In the genomic region with DNA sequence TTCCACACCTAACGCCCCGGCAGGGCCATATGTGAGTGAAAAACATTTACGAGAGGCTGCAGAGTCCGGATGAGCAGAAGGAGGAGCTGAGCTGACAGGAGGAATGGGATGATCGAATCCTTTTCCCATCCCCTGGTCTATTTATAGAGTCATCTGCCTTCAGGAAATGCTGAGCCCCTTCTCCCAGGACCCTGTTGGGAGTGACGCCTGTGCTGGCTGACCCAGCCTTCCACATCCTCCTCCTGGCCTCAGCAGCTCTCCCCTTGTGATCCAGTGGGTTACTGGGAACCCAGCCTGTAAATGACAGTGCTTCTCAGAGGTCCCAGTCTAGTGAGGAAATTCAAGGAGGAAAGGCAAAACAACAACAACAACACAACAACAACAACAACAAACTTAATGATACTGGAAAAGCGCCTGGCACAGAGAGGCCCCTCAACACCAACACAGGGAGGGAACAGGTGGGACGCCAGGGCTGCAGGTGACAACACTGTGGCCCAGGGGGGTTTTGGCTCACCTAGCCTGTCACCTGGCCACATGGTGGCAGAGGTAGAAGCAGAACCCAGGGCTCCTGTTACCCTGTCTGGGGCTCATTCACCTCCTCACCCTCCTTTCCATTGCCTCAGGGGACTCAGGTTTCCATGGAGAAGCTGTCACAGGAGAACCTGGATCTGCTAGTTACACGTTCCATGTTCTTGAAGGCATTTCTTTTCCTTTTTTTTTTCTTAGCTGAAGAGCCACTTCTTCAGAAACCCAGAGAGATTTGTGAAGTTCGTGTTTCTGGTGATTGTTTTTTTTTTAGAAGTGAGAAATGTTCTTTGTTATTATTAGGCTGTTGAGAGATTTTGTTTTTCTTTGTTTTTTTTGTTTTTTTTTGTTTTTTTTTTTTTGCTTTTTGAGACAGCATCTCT, we compare ENCODE assay signal across 1 cellular context.
TF ChIP-seq lines count a peak whose summit lies in the region.

No MANE protein-coding gene starts in this region.

TF ChIP-seq in HEK293, 187 proteins besides CTCF, POLR2A, EP300 and RAD21 (continued from another document):
- TF ChIP-seq ZNF362 (tag by site-specific recombination; IDR thresholded peaks at IDR 0.05) = peak; percentile 65; the same call in 1 of the 2 replicates
- TF ChIP-seq ZNF521 (tag by site-specific recombination; IDR thresholded peaks at IDR 0.05) = no peak
- TF ChIP-seq ZNF214 (tag by site-specific recombination; IDR thresholded peaks at IDR 0.05; ENCODE audit: borderline replicate concordance) = no peak
- no peak for TF ChIP-seq ZNF624 (tag by site-specific recombination; IDR thresholded peaks at IDR 0.05)
